16 cellular contexts compared by ENCODE assay signal in the genomic region with DNA sequence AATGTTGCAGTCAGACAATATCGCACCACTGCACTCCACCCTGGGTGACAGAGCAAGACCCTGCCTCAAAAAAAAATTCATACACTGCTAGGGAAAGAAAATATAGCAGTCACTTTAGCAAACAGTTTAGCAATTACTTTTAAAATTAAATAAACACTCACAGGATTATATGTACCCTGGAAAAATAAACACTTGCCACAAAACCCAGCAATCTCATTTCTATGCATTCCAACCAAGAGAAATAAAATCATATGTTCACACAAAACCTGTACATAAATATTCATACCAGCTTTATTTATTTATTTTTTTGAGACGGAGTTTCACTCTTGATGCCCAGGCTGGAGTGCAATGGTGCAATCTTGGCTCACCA. TPM values are rescaled to one million over a fixed set of nuclear protein-coding genes. Genes with fewer than 3 reads are reported as not detected.
A peak's percentile ranks its signal among the peaks of the same experiment; 100 is the strongest.
DNase-seq lines count a peak whose midpoint lies in the region; ATAC-seq and TF ChIP-seq lines count a peak whose summit lies in the region.
"Had no signal": no experiment of that assay in that cellular context is flagged by ENCODE, and none has a peak within 500 bp of the region (broad histone marks: within the 10 kb centered on the region; RNA-seq: fewer than 3 reads in every experiment).

No MANE protein-coding gene starts in this region.

- no peaks in the 10 kb centered on the region for H3K9me2 ChIP-seq in hepatocyte (replicated peaks; ENCODE audit: insufficient read depth)

- no peak overlapping the region for H3K4me2 ChIP-seq in hepatocyte

- DNase-seq in HCEC 1CT (peak; percentile 40), hepatocyte (ENCODE audit: low spot score) (no peak), omental fat pad (ENCODE audit: low spot score) (no peak), SKM-1 treated with dmso at 0.1 percent for 144 hours (lab: John Stamatoyannopoulos, UW; ENCODE audit: unreplicated experiment) (no peak), right atrium auricular region (ENCODE audit: low spot score) (no peak)
- DNase-seq: activated CD4-positive, alpha-beta T cell treated with anti-CD3 and anti-CD28 coated beads, Interleukin-2, amount 10 ng/mL, durations not matched to agents 24 days and 14 days; CD4-positive, alpha-beta T cell; colonic mucosa; GDM1; NCI-H1092 treated with DMSO at 0.1 percent for 48 hours; NCI-H2029 treated with DMSO at 0.1 percent for 48 hours; pancreas; stimulated activated CD4-positive, alpha-beta T cell treated with anti-CD3 and anti-CD28 coated beads, Interleukin-15, amount 100 ng/mL, for 24 hours had no signal

- H3K27ac ChIP-seq in ACC112 (ENCODE audit: low read depth, low read length) (peak overlapping the region; percentile 74), VCaP (peak overlapping the region; percentile 17; the same call in 1 of the 2 replicates), hepatocyte (peak overlapping the region; percentile 4), right atrium auricular region (no peak overlapping the region)
- H3K27ac ChIP-seq: colonic mucosa, pancreas had no signal

- H3K9me3 ChIP-seq in hepatocyte (ENCODE audit: low read depth): no peaks in the 10 kb centered on the region
- no peaks in the 10 kb centered on the region for H3K9me3 ChIP-seq in right atrium auricular region
- H3K9me3 ChIP-seq: colonic mucosa, pancreas had no signal

- TF ChIP-seq CTCF in VCaP (conservative IDR thresholded peaks at IDR 0.05): no peak
- TF ChIP-seq CTCF in hepatocyte (IDR thresholded peaks at IDR 0.05; ENCODE audit: poor library complexity): no peak
- no peak for TF ChIP-seq CTCF in omental fat pad (IDR thresholded peaks at IDR 0.05)
- TF ChIP-seq CTCF in right atrium auricular region (IDR thresholded peaks at IDR 0.05): no peak

- H3K4me1 ChIP-seq in ACC112 (ENCODE audit: control insufficient read depth, insufficient read depth, low read length, unreplicated experiment) (peaks cover 29% of the 10 kb centered on the region), hepatocyte (ENCODE audit: insufficient read depth) (peaks cover 9% of the 10 kb centered on the region), right atrium auricular region (peaks cover 0 to 25% of the 10 kb centered on the region in 2 donors)
- H3K4me1 ChIP-seq: colonic mucosa, pancreas had no signal

- peaks cover 86% of the 10 kb centered on the region for H3K79me2 ChIP-seq in ACC112 (ENCODE audit: control insufficient read depth, insufficient read depth, low read length, unreplicated experiment)
- H3K79me2 ChIP-seq in hepatocyte: peaks cover 100% of the 10 kb centered on the region

- H3K36me3 ChIP-seq in ACC112 (ENCODE audit: insufficient read depth, low read length) (peaks cover 3% of the 10 kb centered on the region; the same call in 1 of the 2 replicates), hepatocyte (replicated peaks; ENCODE audit: insufficient read depth, low read depth) (no peaks in the 10 kb centered on the region), right atrium auricular region (no peaks in the 10 kb centered on the region)
- H3K36me3 ChIP-seq: colonic mucosa, pancreas had no signal

- peaks cover 89% of the 10 kb centered on the region for H4K20me1 ChIP-seq in hepatocyte (ENCODE audit: insufficient read depth, poor library complexity, severe bottlenecking)

- H3K27me3 ChIP-seq in ACC112 (ENCODE audit: insufficient read depth, low read length): no peaks in the 10 kb centered on the region
- H3K27me3 ChIP-seq in hepatocyte: no peaks in the 10 kb centered on the region
- no peaks in the 10 kb centered on the region for H3K27me3 ChIP-seq in right atrium auricular region
- H3K27me3 ChIP-seq: colonic mucosa, pancreas had no signal

- H3K4me3 ChIP-seq in ACC112 (ENCODE audit: low read depth, low read length) (0 out of 2 replicates have a peak overlapping the region, but pooled peaks have one; percentile 14), hepatocyte (no peak overlapping the region), right atrium auricular region (no peak overlapping the region)
- H3K4me3 ChIP-seq: colonic mucosa, pancreas had no signal

- H2AFZ ChIP-seq in ACC112 (ENCODE audit: low read length, unreplicated experiment) (no peak overlapping the region), hepatocyte (no peak overlapping the region)

- no peak for ATAC-seq in omental fat pad (ENCODE audit: low FRiP score)
- ATAC-seq: sciatic nerve had no signal

- WGBS in hepatocyte (ENCODE audit: low lambda C conversion rate, missing lambda C conversion rate): 74% methylated on average over 2 of the region's 2 CpGs

RNA-seq across cellular contexts. Expression of a gene that starts 20.2 kb away (rescaled TPM):
- total RNA-seq in hepatocyte (30.4 and 36.9 TPM in 2 replicates), omental fat pad (10 to 100 TPM; 35.1 to 70.0 (median 55.4) TPM), right atrium auricular region (10 to 100 TPM; 33.4 to 36.6 TPM)
- polyA plus RNA-seq in hepatocyte: 47.9 and 57.8 TPM in 2 replicates

Comparison
In these comparisons a context has a peak if more than half of its experiments do, and no peak if none do; other contexts are left out.
1. H3K27ac ChIP-seq: peak in ACC112 (single experiment), VCaP (single experiment) and hepatocyte (single experiment); none in right atrium auricular region (0 of 2).